In genomic region chr2:200095436-200095835, GRCh38 we compare ENCODE assay signal across 25 cellular contexts.
"Had no signal": no experiment of that assay in that cellular context is flagged by ENCODE, and none has a peak within 500 bp of the region (broad histone marks: within the 10 kb centered on the region; RNA-seq: fewer than 3 reads in every experiment).

No MANE protein-coding gene starts in this region.

- H3K27ac Mint-ChIP-seq: activated CD4-positive, alpha-beta memory T cell treated with anti-CD3 and anti-CD28 coated beads for 36 hours; activated CD4-positive, alpha-beta T cell treated with anti-CD3 and anti-CD28 coated beads, Interleukin-2, amount 10 ng/mL, durations not matched to agents 24 days and 14 days; activated T-helper 17 cell treated with anti-CD3 and anti-CD28 coated beads, Interleukin-2, amount 50 U/mL, for 72 hours; effector memory CD8-positive, alpha-beta T cell; naive thymus-derived CD4-positive, alpha-beta T cell had no signal

- FAIRE-seq: astrocyte, endothelial cell of umbilical vein had no signal

- H3K4me3 Mint-ChIP-seq: activated CD4-positive, alpha-beta memory T cell treated with anti-CD3 and anti-CD28 coated beads for 36 hours; activated CD4-positive, alpha-beta T cell treated with anti-CD3 and anti-CD28 coated beads, Interleukin-2, amount 10 ng/mL, durations not matched to agents 24 days and 14 days; activated T-cell treated with anti-CD3 and anti-CD28 coated beads, Interleukin-2, amount 50 U/mL, for 4 hours; activated T-helper 17 cell treated with anti-CD3 and anti-CD28 coated beads, Interleukin-2, amount 50 U/mL, for 72 hours; effector memory CD8-positive, alpha-beta T cell; naive thymus-derived CD4-positive, alpha-beta T cell; neural crest cell had no signal

- H3K36me3 ChIP-seq: brain microvascular endothelial cell, heart left ventricle, right atrium auricular region, spleen, suprapubic skin, tibial nerve had no signal

- H3K79me2 ChIP-seq: parathyroid adenoma had no signal

- H3K9me3 Mint-ChIP-seq: activated CD4-positive, alpha-beta memory T cell treated with anti-CD3 and anti-CD28 coated beads for 36 hours; activated CD4-positive, alpha-beta T cell treated with anti-CD3 and anti-CD28 coated beads, Interleukin-2, amount 10 ng/mL, durations not matched to agents 24 days and 14 days; activated T-cell treated with anti-CD3 and anti-CD28 coated beads, Interleukin-2, amount 50 U/mL, for 4 hours; activated T-helper 17 cell treated with anti-CD3 and anti-CD28 coated beads, Interleukin-2, amount 50 U/mL, for 72 hours; effector memory CD8-positive, alpha-beta T cell; neural crest cell had no signal

- H3K36me3 Mint-ChIP-seq: activated CD4-positive, alpha-beta memory T cell treated with anti-CD3 and anti-CD28 coated beads for 36 hours; naive thymus-derived CD4-positive, alpha-beta T cell had no signal

- H3K4me1 ChIP-seq: heart left ventricle, right atrium auricular region, spleen, suprapubic skin, tibial nerve had no signal

- H3K9ac ChIP-seq: parathyroid adenoma had no signal

- H3K27ac ChIP-seq: brain microvascular endothelial cell, coronary artery, heart left ventricle, parathyroid adenoma, right atrium auricular region, spleen, suprapubic skin, tibial nerve had no signal

- H3K9me3 ChIP-seq: heart left ventricle, right atrium auricular region, spleen, suprapubic skin, tibial nerve had no signal

- DNase-seq: activated CD4-positive, alpha-beta memory T cell treated with anti-CD3 and anti-CD28 coated beads for 36 hours; activated CD4-positive, alpha-beta T cell treated with anti-CD3 and anti-CD28 coated beads, Interleukin-2, amount 10 ng/mL, durations not matched to agents 24 days and 14 days; activated CD4-positive, CD25-positive, alpha-beta regulatory T cell treated with anti-CD3 and anti-CD28 coated beads, Interleukin-2, amount 50 U/mL, for 72 hours; activated gamma-delta T cell treated with Interleukin-2 at 50 U/mL for 16 hours; activated naive CD4-positive, alpha-beta T cell treated with anti-CD3 and anti-CD28 coated beads, Interleukin-2, amount 50 U/mL, for 16 hours; activated T-cell treated with anti-CD3 and anti-CD28 coated beads, Interleukin-2, amount 50 U/mL, for 4 hours; amniotic stem cell; brain microvascular endothelial cell; effector memory CD8-positive, alpha-beta T cell; heart left ventricle; midbrain; naive thymus-derived CD4-positive, alpha-beta T cell; occipital lobe; spleen; stimulated activated naive CD4-positive, alpha-beta T cell; T-helper 2 cell had no signal

- H2AFZ ChIP-seq: parathyroid adenoma had no signal

- H3K4me3 ChIP-seq: coronary artery, heart left ventricle, right atrium auricular region, spleen, suprapubic skin, tibial nerve had no signal

- H3K4me1 Mint-ChIP-seq: activated CD4-positive, alpha-beta T cell treated with anti-CD3 and anti-CD28 coated beads, Interleukin-2, amount 10 ng/mL, durations not matched to agents 24 days and 14 days; activated T-helper 17 cell treated with anti-CD3 and anti-CD28 coated beads, Interleukin-2, amount 50 U/mL, for 72 hours; naive thymus-derived CD4-positive, alpha-beta T cell had no signal

- H3K27me3 ChIP-seq: brain microvascular endothelial cell, heart left ventricle, right atrium auricular region, spleen, suprapubic skin, tibial nerve had no signal

- ATAC-seq: activated T-cell treated with anti-CD3 and anti-CD28 coated beads, Interleukin-2, amount 50 U/mL, for 4 hours; activated T-helper 17 cell treated with anti-CD3 and anti-CD28 coated beads, Interleukin-2, amount 50 U/mL, for 72 hours; effector memory CD8-positive, alpha-beta T cell; heart left ventricle; naive thymus-derived CD4-positive, alpha-beta T cell had no signal
